Comparison of ENCODE assay signal across 8 cellular contexts in the genomic region with DNA sequence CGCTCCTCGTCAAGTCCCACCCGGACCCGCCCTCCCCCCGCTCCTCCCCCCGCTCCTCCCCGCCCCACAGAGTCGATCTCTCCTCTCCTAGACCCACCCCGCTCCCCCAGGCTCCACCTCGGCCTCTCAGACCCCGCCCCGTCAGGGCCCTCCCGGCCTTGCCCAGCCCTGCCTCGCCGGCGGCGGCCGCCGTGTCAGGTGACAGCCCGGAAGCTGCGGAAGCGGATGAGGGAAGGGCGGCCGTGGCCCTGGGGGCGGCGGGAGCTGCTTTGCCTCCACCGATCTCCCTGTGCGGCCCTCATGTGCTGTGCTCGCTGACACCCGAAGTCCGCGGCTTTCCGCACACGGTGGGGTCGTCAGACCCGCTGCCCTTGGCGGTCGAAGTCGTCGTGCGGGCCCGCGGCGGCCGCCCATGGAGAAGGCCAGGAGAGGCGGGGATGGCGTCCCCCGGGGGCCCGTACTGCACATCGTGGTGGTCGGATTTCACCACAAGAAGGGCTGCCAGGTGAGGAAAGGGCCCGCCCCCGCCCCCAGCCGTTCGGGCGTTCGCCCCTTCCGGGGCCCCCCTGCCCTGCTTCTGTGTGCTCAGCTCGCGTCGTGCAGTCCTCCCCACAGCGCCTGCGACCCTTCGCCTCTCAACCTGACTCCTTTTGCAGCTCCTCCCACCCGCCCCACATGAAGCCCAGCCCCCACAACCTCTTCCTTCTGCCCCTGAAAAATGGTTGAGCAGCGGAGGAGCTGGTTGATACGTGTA. TPM values are rescaled to one million over a fixed set of nuclear protein-coding genes. Genes with fewer than 3 reads are reported as not detected.
DNase-seq lines count a peak whose midpoint lies in the region; ATAC-seq and TF ChIP-seq lines count a peak whose summit lies in the region.

Gene AVL9, plus strand, starts transcription at position 192 of the 754 bp plus-strand sequence. Its CDS starts 221 bp downstream, at position 413.

- H3K4me1 ChIP-seq in right lobe of liver = peaks cover 0 to 19% (median 6%) of the 10 kb centered on the region in 4 donors

- ATAC-seq in GM19452 (IDR thresholded peaks at IDR 0.05; ENCODE audit: unreplicated experiment) (peak; percentile 97), HG03575 (IDR thresholded peaks at IDR 0.05; ENCODE audit: extremely low read depth, insufficient number of reproducible peaks, low FRiP score, unreplicated experiment) (peak; percentile 39), right lobe of liver (peak; percentile 95 to 100 (median 96))

- peak within 1 kb of the TSS; percentile 83 to 93 (median 93) for H3K27ac ChIP-seq in right lobe of liver

- no peaks in the 10 kb centered on the region for H3K27me3 Mint-ChIP-seq in activated CD4-positive, alpha-beta memory T cell treated with anti-CD3 and anti-CD28 coated beads for 36 hours

- H3K27me3 ChIP-seq in right lobe of liver = no peaks in the 10 kb centered on the region

- POLR2A ChIA-PET in activated CD4-positive, alpha-beta memory T cell treated with anti-CD3 and anti-CD28 coated beads for 36 hours (lab: Charles Lee) = interaction anchor here (1.0 to 1.5 kb wide), 5 partner anchors 11 to 567 kb away, joined by 3 to 14 read pairs (median 4); partner anchors contain the start of gene NT5C3A

- TF ChIP-seq CTCF in right lobe of liver (IDR thresholded peaks at IDR 0.05) = no peak

- intact Hi-C loops in activated CD4-positive, alpha-beta memory T cell treated with anti-CD3 and anti-CD28 coated beads for 36 hours (cut with micrococcal nuclease) = loop anchor here (1.0 to 10.0 kb wide), 10 partner anchors 11 to 1991 kb away; partner anchors contain the start of genes GARS1, GGCT and NT5C3A
- intact Hi-C loops in right lobe of liver (cut with DNase I) = no loop called here

- H3K9me3 ChIP-seq in right lobe of liver = no peaks in the 10 kb centered on the region

- H3K27ac Mint-ChIP-seq in activated CD4-positive, alpha-beta memory T cell treated with anti-CD3 and anti-CD28 coated beads for 36 hours = peak within 1 kb of the TSS; percentile 93

- H3K36me3 ChIP-seq in right lobe of liver = no peaks in the 10 kb centered on the region

- H3K9me3 Mint-ChIP-seq in activated CD4-positive, alpha-beta memory T cell treated with anti-CD3 and anti-CD28 coated beads for 36 hours = no peaks in the 10 kb centered on the region

- H3K4me1 Mint-ChIP-seq in activated CD4-positive, alpha-beta memory T cell treated with anti-CD3 and anti-CD28 coated beads for 36 hours (ENCODE audit: low read depth) = peaks cover 35% of the 10 kb centered on the region

- peaks cover 10% of the 10 kb centered on the region for H3K36me3 Mint-ChIP-seq in activated CD4-positive, alpha-beta memory T cell treated with anti-CD3 and anti-CD28 coated beads for 36 hours

- peak within 1 kb of the TSS; percentile 86 for H3K4me3 Mint-ChIP-seq in activated CD4-positive, alpha-beta memory T cell treated with anti-CD3 and anti-CD28 coated beads for 36 hours

- peak within 1 kb of the TSS; percentile 92 to 97 (median 96) for H3K4me3 ChIP-seq in right lobe of liver

- peak; percentile 86 for TF ChIP-seq POLR2A in right lobe of liver (IDR thresholded peaks at IDR 0.05)

- WGBS in right lobe of liver (ENCODE audit: insufficient coverage, low coverage, low lambda C conversion rate, missing lambda C conversion rate) = 0% methylated on average over 6 of the region's 67 CpGs

- CTCF ChIA-PET in activated CD4-positive, alpha-beta memory T cell treated with anti-CD3 and anti-CD28 coated beads for 36 hours (lab: Charles Lee) = interaction anchor here (0.7 kb wide), 1 partner anchor 93 kb away, joined by 3 read pairs; no protein-coding TSS in a partner anchor

- DNase-seq in CD1c-positive myeloid dendritic cell (ENCODE audit: extremely low spot score) (peak; percentile 96), NCI-H82 (lab: John Stamatoyannopoulos, UW) (peak; percentile 98), dermis microvascular lymphatic vessel endothelial cell (ENCODE audit: low read depth in 2 of 2) (peak; percentile 91 to 97), right lobe of liver (peak; percentile 99 to 100 (median 100))
- DNase-seq in activated CD4-positive, alpha-beta memory T cell treated with anti-CD3 and anti-CD28 coated beads for 36 hours = peak; percentile 100
- peak; percentile 99 for DNase-seq in stimulated activated CD4-positive, alpha-beta T cell treated with anti-CD3 and anti-CD28 coated beads, Interleukin-4, amount 100 ng/mL, for 24 hours

RNA-seq across cellular contexts. Expression of gene AVL9, which starts in this region (rescaled TPM):
- total RNA-seq in activated CD4-positive, alpha-beta memory T cell treated with anti-CD3 and anti-CD28 coated beads for 36 hours = 10 to 100 TPM; 39.6 to 44.2 TPM
- total RNA-seq in dermis microvascular lymphatic vessel endothelial cell (35.2 and 45.5 TPM in 2 replicates), right lobe of liver (10 to 100 TPM; 12.5 to 22.9 (median 15.3) TPM)

Comparison
In these comparisons a context has a peak if more than half of its experiments do, and no peak if none do; other contexts are left out.
1. Peak in every context shown above with its lines: DNase-seq, ATAC-seq, H3K4me3 ChIP-seq and H3K27ac ChIP-seq.
2. ATAC-seq: peak in every context shown above with its lines; median percentile 97 in GM19452; 96 in right lobe of liver; 39 in HG03575.